In the genomic region with DNA sequence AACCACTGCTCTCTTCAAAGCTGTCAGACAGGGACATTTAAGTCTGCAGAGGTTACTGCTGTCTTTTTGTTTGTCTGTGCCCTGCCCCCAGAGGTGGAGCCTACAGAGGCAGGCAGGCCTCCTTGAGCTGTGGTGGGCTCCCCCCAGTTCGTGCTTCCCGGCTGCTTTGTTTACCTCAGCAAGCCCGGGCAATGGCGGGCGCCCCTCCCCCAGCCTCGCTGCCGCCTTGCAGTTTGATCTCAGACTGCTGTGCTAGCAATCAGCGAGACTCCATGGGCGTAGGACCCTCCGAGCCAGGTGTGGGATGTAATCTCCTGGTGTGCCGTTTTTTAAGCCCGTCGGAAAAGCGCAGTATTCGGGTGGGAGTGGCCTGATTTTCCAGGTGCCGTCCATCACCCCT, we compare ENCODE assay signal across 8 cellular contexts.
DNase-seq lines count a peak whose midpoint lies in the region; ATAC-seq and TF ChIP-seq lines count a peak whose summit lies in the region.
"Not testable (repeated sequence)": the region's sequence is repeated elsewhere in the genome, so short reads cannot be mapped to it uniquely, and the experiment has no call there.

No MANE protein-coding gene starts in this region.

- H4K20me1 ChIP-seq in smooth muscle cell (ENCODE audit: low read depth): not testable (repeated sequence)

- CTCF ChIA-PET in WTC11 (lab: Charles Lee): not testable (repeated sequence)

- H3K9me3 Mint-ChIP-seq in WTC11 (peaks cover 40% of the 10 kb centered on the region), nephron progenitor cell (peaks cover 52% of the 10 kb centered on the region)
- not testable (repeated sequence) for H3K9me3 Mint-ChIP-seq in endothelial cell (ENCODE audit: unreplicated experiment)

- peaks cover 14% of the 10 kb centered on the region for H3K9me3 ChIP-seq in HUES6 (ENCODE audit: control insufficient read depth, insufficient read depth, low read depth, low read length)
- not testable (repeated sequence) for H3K9me3 ChIP-seq in iPS-15b (ENCODE audit: control insufficient read depth, insufficient read depth, low read length); smooth muscle cell (replicated peaks; ENCODE audit: low read depth)

- H3K4me3 Mint-ChIP-seq in WTC11 (peak overlapping the region; percentile 79), endothelial cell (ENCODE audit: unreplicated experiment) (peak overlapping the region; percentile 79), nephron progenitor cell (peak overlapping the region; percentile 30)

- peak overlapping the region; percentile 69 for H2AFZ ChIP-seq in smooth muscle cell (ENCODE audit: low read depth)

- peaks cover 13% of the 10 kb centered on the region for H3K4me1 Mint-ChIP-seq in WTC11
- H3K4me1 Mint-ChIP-seq in endothelial cell (ENCODE audit: unreplicated experiment); nephron progenitor cell: not testable (repeated sequence)

- DNase-seq in ELF-1 (ENCODE audit: low read depth, low spot score) (peak; percentile 47), NCI-H2171 treated with DMSO at 0.1 percent for 48 hours (lab: John Stamatoyannopoulos, UW) (peak; percentile 49), WTC11 (ENCODE audit: low spot score) (peak; percentile 55), nephron progenitor cell (peak; percentile 16)
- not testable (repeated sequence) for DNase-seq in endothelial cell (ENCODE audit: low spot score); smooth muscle cell (lab: John Stamatoyannopoulos, UW; ENCODE audit: unreplicated experiment)

- peaks cover 38% of the 10 kb centered on the region for H3K27me3 Mint-ChIP-seq in WTC11 (ENCODE audit: low read depth)
- H3K27me3 Mint-ChIP-seq in endothelial cell (ENCODE audit: unreplicated experiment): not testable (repeated sequence)
- H3K27me3 Mint-ChIP-seq in nephron progenitor cell (ENCODE audit: low read depth, poor library complexity): peaks cover 15% of the 10 kb centered on the region

- H3K4me3 ChIP-seq in HUES6 (ENCODE audit: low read depth, low read length) (peak overlapping the region; percentile 58), iPS-15b (ENCODE audit: low read depth, low read length) (peak overlapping the region; percentile 55), smooth muscle cell (peak overlapping the region; percentile 36)

- H3K9ac ChIP-seq in HUES6 (ENCODE audit: low read length) (peak overlapping the region; percentile 57), iPS-15b (ENCODE audit: low read depth, low read length) (peak overlapping the region; percentile 3)
- H3K9ac ChIP-seq in smooth muscle cell (ENCODE audit: low read depth): not testable (repeated sequence)

- H3K27me3 ChIP-seq in HUES6 (ENCODE audit: control insufficient read depth, insufficient read depth, low read length); iPS-15b (ENCODE audit: control insufficient read depth, insufficient read depth, low read length); smooth muscle cell (ENCODE audit: low read depth): not testable (repeated sequence)

- not testable (repeated sequence) for H3K27ac Mint-ChIP-seq in WTC11; endothelial cell (ENCODE audit: unreplicated experiment); nephron progenitor cell

- not testable (repeated sequence) for H3F3A ChIP-seq in smooth muscle cell (ENCODE audit: low read depth)

- H3K79me2 ChIP-seq in smooth muscle cell (ENCODE audit: low read depth): not testable (repeated sequence)

- TF ChIP-seq CTCF in WTC11 (IDR thresholded peaks at IDR 0.05); endothelial cell (IDR thresholded peaks at IDR 0.05; ENCODE audit: unreplicated experiment); nephron progenitor cell (IDR thresholded peaks at IDR 0.05); smooth muscle cell (IDR thresholded peaks at IDR 0.05; ENCODE audit: borderline replicate concordance, insufficient read depth, poor library complexity, severe bottlenecking): not testable (repeated sequence)

- peaks cover 26% of the 10 kb centered on the region for H3K36me3 Mint-ChIP-seq in WTC11
- not testable (repeated sequence) for H3K36me3 Mint-ChIP-seq in endothelial cell (ENCODE audit: low read depth, unreplicated experiment); nephron progenitor cell (ENCODE audit: low read depth)

- H3K4me1 ChIP-seq in HUES6 (ENCODE audit: control insufficient read depth, insufficient read depth, low read length); iPS-15b (ENCODE audit: control insufficient read depth, insufficient read depth, low read length); smooth muscle cell (ENCODE audit: low read depth): not testable (repeated sequence)

- peak overlapping the region; percentile 73 for H3K4me2 ChIP-seq in smooth muscle cell

- not testable (repeated sequence) for ATAC-seq in WTC11

- H3K27ac ChIP-seq in HUES6 (ENCODE audit: low read depth, low read length); smooth muscle cell (ENCODE audit: low read depth): not testable (repeated sequence)

- 28% methylated on average over 15 of the region's 16 CpGs for WGBS in smooth muscle cell (ENCODE audit: low lambda C conversion rate)

- POLR2A ChIA-PET in WTC11 (lab: Charles Lee): not testable (repeated sequence)

- not testable (repeated sequence) for H3K36me3 ChIP-seq in HUES6 (ENCODE audit: control insufficient read depth, insufficient read depth, low read length); iPS-15b (ENCODE audit: control insufficient read depth, insufficient read depth, low read length); smooth muscle cell (ENCODE audit: low read depth)

TF ChIP-seq in WTC11, 78 proteins besides CTCF, POLR2A, EP300 and RAD21:
- TF ChIP-seq SP1 (CRISPR knock-in tag; conservative IDR thresholded peaks at IDR 0.05): 0 out of 2 replicates have a peak, but pooled peaks have one; percentile 12
